Comparison of ENCODE assay signal across 11 cellular contexts in genomic region chr10:101925027-101925426, GRCh38.
"Had no signal": no experiment of that assay in that cellular context is flagged by ENCODE, and none has a peak within 500 bp of the region (broad histone marks: within the 10 kb centered on the region; RNA-seq: fewer than 3 reads in every experiment).

No MANE protein-coding gene starts in this region.

- H3K36me3 ChIP-seq: HAP-1 had no signal

- H3K27ac ChIP-seq: GM23248 had no signal

- ATAC-seq: GM23338, HCT116 had no signal

- H3K9me3 ChIP-seq: HAP-1 had no signal

- H3K4me2 ChIP-seq: GM23338 had no signal

- H3K4me1 ChIP-seq: HAP-1 had no signal

- FAIRE-seq: H1, H54 had no signal

- H3K4me3 ChIP-seq: GM23248, GM23338, HAP-1 had no signal

- H3K9ac ChIP-seq: GM23248 had no signal

- DNase-seq: GM23248, GOT3, H7, H9, HCEC 1CT, HFFc6 had no signal

- H2AFZ ChIP-seq: GM23248, GM23338 had no signal
